7 cellular contexts compared by ENCODE assay signal in genomic region chr3:53638806-53639205, GRCh38.
DNase-seq lines count a peak whose midpoint lies in the region; ATAC-seq, FAIRE-seq and TF ChIP-seq lines count a peak whose summit lies in the region.
"Not testable (repeated sequence)": the region's sequence is repeated elsewhere in the genome, so short reads cannot be mapped to it uniquely, and the experiment has no call there.

No MANE protein-coding gene starts in this region.

- not testable (repeated sequence) for TF ChIP-seq POLR2A in GM12892 (IDR thresholded peaks at IDR 0.05; ENCODE audit: low read depth, low read length); H1 (IDR thresholded peaks at IDR 0.05; ENCODE audit: control extremely low read depth in 1 of 2, low read depth in 2 of 2, low read length in 2 of 2)

- POLR2A ChIA-PET in H1 (lab: Charles Lee; ENCODE audit: partially characterized antibody), result not testable (repeated sequence)

- not testable (repeated sequence) for H4K20me1 ChIP-seq in H1 (replicated peaks in 1 of 2; ENCODE audit: control insufficient read depth in 1 of 2, insufficient read depth in 2 of 2, low read length in 2 of 2)

- not testable (repeated sequence) for H2BK5ac ChIP-seq in H1 (ENCODE audit: low read depth, low read length)

- not testable (repeated sequence) for H3K9ac ChIP-seq in H1 (replicated peaks in 1 of 4; ENCODE audit: extremely low read depth in 1 of 4, low read depth in 3 of 4, low read length in 3 of 4); liver (ENCODE audit: low read depth in 1 of 2, low read length in 2 of 2)

- H3K36me3 ChIP-seq in H1 (ENCODE audit: control insufficient read depth in 2 of 4, insufficient read depth in 4 of 4, low read length in 3 of 4); liver (ENCODE audit: control insufficient read depth in 4 of 4, insufficient read depth in 3 of 4, low read depth in 1 of 4, low read length in 3 of 4); mucosa of descending colon (ENCODE audit: low read depth); upper lobe of right lung: not testable (repeated sequence)

- not testable (repeated sequence) for H3K4ac ChIP-seq in H1 (replicated peaks; ENCODE audit: insufficient read length, low read depth, low read length)

- not testable (repeated sequence) for TF ChIP-seq RAD21 in H1 (IDR thresholded peaks at IDR 0.05 in 1 of 2, conservative IDR thresholded peaks at IDR 0.05 in 1 of 2; ENCODE audit: low read depth in 2 of 2, low read length in 2 of 2); liver (IDR thresholded peaks at IDR 0.05)

- H2BK120ac ChIP-seq in H1 (replicated peaks; ENCODE audit: low read depth, low read length), result not testable (repeated sequence)

- CTCF ChIA-PET in H1 (lab: Charles Lee; ENCODE audit: partially characterized antibody), result interaction anchor here (0.6 kb wide), 1 partner anchor 657 kb away, joined by 3 read pairs; no protein-coding TSS in a partner anchor

- not testable (repeated sequence) for H3K23ac ChIP-seq in H1 (ENCODE audit: insufficient read length)

- not testable (repeated sequence) for H3K23me2 ChIP-seq in H1 (ENCODE audit: low read depth, low read length)

- H3K27me3 ChIP-seq in H1 (replicated peaks in 1 of 4; ENCODE audit: control insufficient read depth in 3 of 4, extremely low read depth in 1 of 4, insufficient read depth in 3 of 4, low read length in 3 of 4); liver (ENCODE audit: control insufficient read depth in 4 of 4, insufficient read depth in 4 of 4, low read length in 3 of 4); upper lobe of right lung: not testable (repeated sequence)

- not testable (repeated sequence) for H3K4me3 ChIP-seq in H1 (ENCODE audit: extremely low read depth in 1 of 4, insufficient read depth in 2 of 4, low read depth in 3 of 4, low read length in 4 of 4); liver (ENCODE audit: low read depth in 1 of 3, low read length in 3 of 3); mucosa of descending colon; upper lobe of right lung

- H4K91ac ChIP-seq in H1 (replicated peaks; ENCODE audit: insufficient read length, low read length), result not testable (repeated sequence)

- intact Hi-C loops in mucosa of descending colon (cut with DNase I, micrococcal nuclease); upper lobe of right lung (cut with DNase I): not testable (repeated sequence)

- not testable (repeated sequence) for H2AK5ac ChIP-seq in H1 (ENCODE audit: low read depth, low read length)

- 81% methylated on average over 3 of the region's 4 CpGs; no CpG with 5 or more reads in 1 of the 2 experiments for WGBS in H1 (ENCODE audit: extremely low coverage in 1 of 2, insufficient coverage in 1 of 2, insufficient read length in 1 of 2, insufficient replicate concordance in 2 of 2, low coverage in 1 of 2, low lambda C conversion rate in 2 of 2, missing lambda C conversion rate in 1 of 2), 2 experiments
- 58% methylated on average over 4 of the region's 4 CpGs for WGBS in liver

- H3K4me1 ChIP-seq in H1 (replicated peaks in 1 of 4; ENCODE audit: control insufficient read depth in 3 of 4, insufficient read depth in 4 of 4, low read length in 3 of 4); liver (ENCODE audit: control insufficient read depth in 4 of 4, insufficient read depth in 4 of 4, low read length in 3 of 4); mucosa of descending colon (ENCODE audit: low read depth); upper lobe of right lung: not testable (repeated sequence)

- not testable (repeated sequence) for H3K18ac ChIP-seq in H1 (ENCODE audit: extremely low read depth, low read length)

- H4K5ac ChIP-seq in H1 (ENCODE audit: insufficient read length, low read depth, low read length), result not testable (repeated sequence)

- not testable (repeated sequence) for H3K4me2 ChIP-seq in H1 (ENCODE audit: insufficient read depth in 1 of 2, low read depth in 2 of 2, low read length in 2 of 2)

- not testable (repeated sequence) for H2BK20ac ChIP-seq in H1 (ENCODE audit: low read length)

- H3K14ac ChIP-seq in H1 (ENCODE audit: insufficient read length), result not testable (repeated sequence)

- not testable (repeated sequence) for H2BK12ac ChIP-seq in H1 (ENCODE audit: low read depth, low read length)

- DNase-seq in GM12892 (ENCODE audit: insufficient read length); H1 (ENCODE audit: low read depth in 1 of 2, low spot score in 2 of 2); left lobe of liver (ENCODE audit: low spot score); mucosa of descending colon; upper lobe of right lung: not testable (repeated sequence)
- peak; percentile 8 for DNase-seq in NCI-H69 (lab: John Stamatoyannopoulos, UW)

- FAIRE-seq in GM12892 (lab: Jason Lieb, UNC) (peak; percentile 5), H1 (lab: Jason Lieb, UNC) (peak; percentile 78)

- TF ChIP-seq EP300 in H1 (IDR thresholded peaks at IDR 0.05; ENCODE audit: borderline replicate concordance in 1 of 2, low read depth in 2 of 2, low read length in 2 of 2), result not testable (repeated sequence)

- not testable (repeated sequence) for H2BK15ac ChIP-seq in H1 (ENCODE audit: low read length)

- not testable (repeated sequence) for H3K56ac ChIP-seq in H1 (replicated peaks; ENCODE audit: insufficient read length, low read depth, low read length)

- H3K79me2 ChIP-seq in H1 (ENCODE audit: control insufficient read depth in 1 of 2, insufficient read depth in 2 of 2, low read length in 2 of 2), result not testable (repeated sequence)

- H4K8ac ChIP-seq in H1 (ENCODE audit: extremely low read depth, insufficient read depth, low read length), result not testable (repeated sequence)

- not testable (repeated sequence) for H3K27ac ChIP-seq in H1 (ENCODE audit: low read depth, low read length); liver (ENCODE audit: low read depth in 1 of 2, low read length in 2 of 2); upper lobe of right lung

- H2AFZ ChIP-seq in H1 (ENCODE audit: low read length), result not testable (repeated sequence)

- H3K9me3 ChIP-seq in H1 (ENCODE audit: insufficient read depth in 2 of 2, low read depth in 1 of 2, low read length in 1 of 2); liver (ENCODE audit: control insufficient read depth in 4 of 4, low read length in 3 of 4); mucosa of descending colon; upper lobe of right lung: not testable (repeated sequence)

- TF ChIP-seq CTCF in H1 (IDR thresholded peaks at IDR 0.05; ENCODE audit: control extremely low read depth in 1 of 3, insufficient read depth in 1 of 3, low read depth in 1 of 3, low read length in 3 of 3); liver (IDR thresholded peaks at IDR 0.05; ENCODE audit: low read depth, low read length, missing input control); mucosa of descending colon (IDR thresholded peaks at IDR 0.05); upper lobe of right lung (IDR thresholded peaks at IDR 0.05): not testable (repeated sequence)

- ATAC-seq in left lobe of liver, result peak; percentile 52
- peak; percentile 33 for ATAC-seq in mucosa of descending colon
- ATAC-seq in upper lobe of right lung, result peak; percentile 32

- not testable (repeated sequence) for H3K79me1 ChIP-seq in H1 (ENCODE audit: low read depth, low read length)

TF ChIP-seq in liver, 16 proteins besides CTCF, POLR2A, EP300 and RAD21:
- peak; percentile 18 for TF ChIP-seq SP1 (IDR thresholded peaks at IDR 0.05)
- peak; percentile 15 to 27 for TF ChIP-seq RXRA (IDR thresholded peaks at IDR 0.05)
